Comparison of ENCODE assay signal across 9 cellular contexts in genomic region chr16:68396481-68396880, GRCh38. TPM values are rescaled to one million over a fixed set of nuclear protein-coding genes. Genes with fewer than 3 reads are reported as not detected.
DNase-seq lines count a peak whose midpoint lies in the region; ATAC-seq lines count a peak whose summit lies in the region.
"Had no signal": no experiment of that assay in that cellular context is flagged by ENCODE, and none has a peak within 500 bp of the region (broad histone marks: within the 10 kb centered on the region; RNA-seq: fewer than 3 reads in every experiment).

No MANE protein-coding gene starts in this region.

- no peak overlapping the region for H3K4me3 Mint-ChIP-seq in activated T-helper 17 cell treated with anti-CD3 and anti-CD28 coated beads, Interleukin-2, amount 50 U/mL, for 72 hours
- H3K4me3 Mint-ChIP-seq: dendritic cell treated with granulocyte-macrophage colony-stimulating factor and Interleukin-4, amounts not matched to agents 40 ng/mL and 50 ng/mL, for 4 days had no signal

- H3K27me3 Mint-ChIP-seq in activated T-helper 17 cell treated with anti-CD3 and anti-CD28 coated beads, Interleukin-2, amount 50 U/mL, for 72 hours = no peaks in the 10 kb centered on the region

- H3K36me3 Mint-ChIP-seq in activated T-helper 17 cell treated with anti-CD3 and anti-CD28 coated beads, Interleukin-2, amount 50 U/mL, for 72 hours (ENCODE audit: low read depth) = no peaks in the 10 kb centered on the region

- intact Hi-C loops in left cardiac atrium (cut with DNase I) = loop anchor here (10.0 kb wide), 2 partner anchors 108 to 118 kb away; no protein-coding TSS in a partner anchor

- peaks cover 5% of the 10 kb centered on the region for H3K4me1 Mint-ChIP-seq in activated T-helper 17 cell treated with anti-CD3 and anti-CD28 coated beads, Interleukin-2, amount 50 U/mL, for 72 hours

- peak; percentile 35 for ATAC-seq in activated T-helper 17 cell treated with anti-CD3 and anti-CD28 coated beads, Interleukin-2, amount 50 U/mL, for 72 hours (replicated peaks)
- ATAC-seq in left cardiac atrium (peak; percentile 19 to 38), HG03135 (IDR thresholded peaks at IDR 0.05; ENCODE audit: unreplicated experiment) (no peak)

- peak overlapping the region; percentile 73 for H3K27ac Mint-ChIP-seq in activated T-helper 17 cell treated with anti-CD3 and anti-CD28 coated beads, Interleukin-2, amount 50 U/mL, for 72 hours
- H3K27ac Mint-ChIP-seq: dendritic cell treated with granulocyte-macrophage colony-stimulating factor and Interleukin-4, amounts not matched to agents 40 ng/mL and 50 ng/mL, for 4 days had no signal

- DNase-seq in NCI-H510A treated with DMSO at 0.1 percent for 48 hours (lab: John Stamatoyannopoulos, UW) = peak; percentile 26
- no peak for DNase-seq in NCI-H510A (lab: John Stamatoyannopoulos, UW)
- peak; percentile 24 for DNase-seq in NCI-H146 (lab: John Stamatoyannopoulos, UW)
- no peak for DNase-seq in left cardiac atrium
- peak; percentile 19 to 28 for DNase-seq in stimulated activated CD4-positive, alpha-beta T cell treated with anti-CD3 and anti-CD28 coated beads, Interleukin-2, amount 100 ng/mL, for 48 hours
- no peak for DNase-seq in OCI-M2 (lab: John Stamatoyannopoulos, UW; ENCODE audit: unreplicated experiment)

- H3K9me3 Mint-ChIP-seq in activated T-helper 17 cell treated with anti-CD3 and anti-CD28 coated beads, Interleukin-2, amount 50 U/mL, for 72 hours = no peaks in the 10 kb centered on the region
- H3K9me3 Mint-ChIP-seq: dendritic cell treated with granulocyte-macrophage colony-stimulating factor and Interleukin-4, amounts not matched to agents 40 ng/mL and 50 ng/mL, for 4 days had no signal

RNA-seq across cellular contexts. Expression of gene SMPD3, which starts 51.8 kb away (rescaled TPM):
- under 1 TPM; 0.19 to 0.45 TPM for total RNA-seq in activated T-helper 17 cell treated with anti-CD3 and anti-CD28 coated beads, Interleukin-2, amount 50 U/mL, for 72 hours
- 1 to 10 TPM; 1.3 to 2.2 TPM for total RNA-seq in left cardiac atrium

Comparison
In these comparisons a context has a peak if more than half of its experiments do, and no peak if none do; other contexts are left out.
1. DNase-seq: peak in NCI-H510A treated with DMSO at 0.1 percent for 48 hours (single experiment), NCI-H146 (single experiment) and stimulated activated CD4-positive, alpha-beta T cell treated with anti-CD3 and anti-CD28 coated beads, Interleukin-2, amount 100 ng/mL, for 48 hours (2 of 2); none in NCI-H510A (single experiment), left cardiac atrium (single experiment) and OCI-M2 (single experiment).